32 cellular contexts compared by ENCODE assay signal in genomic region chr10:33186150-33186549, GRCh38.
"Had no signal": no experiment of that assay in that cellular context is flagged by ENCODE, and none has a peak within 500 bp of the region (broad histone marks: within the 10 kb centered on the region; RNA-seq: fewer than 3 reads in every experiment).

No MANE protein-coding gene starts in this region.

- H3K4me3 ChIP-seq: adrenal gland, body of pancreas, colonic mucosa, dorsolateral prefrontal cortex had no signal

- H3K9me3 Mint-ChIP-seq: activated CD8-positive, alpha-beta T cell treated with anti-CD3 and anti-CD28 coated beads for 36 hours; activated naive CD4-positive, alpha-beta T cell treated with anti-CD3 and anti-CD28 coated beads for 36 hours; activated naive CD4-positive, alpha-beta T cell treated with anti-CD3 and anti-CD28 coated beads, Interleukin-2, amount 50 U/mL, for 24 hours; activated naive CD8-positive, alpha-beta T cell treated with anti-CD3 and anti-CD28 coated beads for 36 hours; activated naive CD8-positive, alpha-beta T cell treated with anti-CD3 and anti-CD28 coated beads, Interleukin-2, amount 50 U/mL, for 24 hours; activated T-helper 1 cell treated with anti-CD3 and anti-CD28 coated beads, Interleukin-12 subunit alpha, Interleukin-12 subunit beta, Interleukin-2, Interleukin-4 antibody, amounts not matched to agents 30 ng/mL and 10 ng/mL and 1 ng/mL, durations not matched to agents 14 hours and 24 hours and 36 hours; activated T-helper 2 cell treated with anti-CD3 and anti-CD28 coated beads, Interferon-gamma antibody, Interleukin-2, Interleukin-4, amounts not matched to agents 10 μg/mL and 5 μg/mL and 100 μg/mL, durations not matched to agents 14 hours and 24 hours and 36 hours; dendritic cell treated with granulocyte-macrophage colony-stimulating factor and Interleukin-4, amounts not matched to agents 40 ng/mL and 50 ng/mL, for 4 days; endodermal cell had no signal

- H3K27ac Mint-ChIP-seq: activated CD8-positive, alpha-beta T cell treated with anti-CD3 and anti-CD28 coated beads for 36 hours; activated naive CD4-positive, alpha-beta T cell treated with anti-CD3 and anti-CD28 coated beads for 36 hours; activated naive CD4-positive, alpha-beta T cell treated with anti-CD3 and anti-CD28 coated beads, Interleukin-2, amount 50 U/mL, for 24 hours; activated naive CD8-positive, alpha-beta T cell treated with anti-CD3 and anti-CD28 coated beads for 36 hours; activated naive CD8-positive, alpha-beta T cell treated with anti-CD3 and anti-CD28 coated beads, Interleukin-2, amount 50 U/mL, for 24 hours; activated T-helper 1 cell treated with anti-CD3 and anti-CD28 coated beads, Interleukin-12 subunit alpha, Interleukin-12 subunit beta, Interleukin-2, Interleukin-4 antibody, amounts not matched to agents 30 ng/mL and 10 ng/mL and 1 ng/mL, durations not matched to agents 14 hours and 24 hours and 36 hours; activated T-helper 2 cell treated with anti-CD3 and anti-CD28 coated beads, Interferon-gamma antibody, Interleukin-2, Interleukin-4, amounts not matched to agents 10 μg/mL and 5 μg/mL and 100 μg/mL, durations not matched to agents 14 hours and 24 hours and 36 hours; dendritic cell treated with granulocyte-macrophage colony-stimulating factor and Interleukin-4, amounts not matched to agents 40 ng/mL and 50 ng/mL, for 4 days; endodermal cell had no signal

- H3K36me3 ChIP-seq: colonic mucosa had no signal

- H3K4me3 Mint-ChIP-seq: activated CD8-positive, alpha-beta T cell treated with anti-CD3 and anti-CD28 coated beads for 36 hours; activated naive CD4-positive, alpha-beta T cell treated with anti-CD3 and anti-CD28 coated beads for 36 hours; activated naive CD4-positive, alpha-beta T cell treated with anti-CD3 and anti-CD28 coated beads, Interleukin-2, amount 50 U/mL, for 24 hours; activated naive CD8-positive, alpha-beta T cell treated with anti-CD3 and anti-CD28 coated beads for 36 hours; activated naive CD8-positive, alpha-beta T cell treated with anti-CD3 and anti-CD28 coated beads, Interleukin-2, amount 50 U/mL, for 24 hours; activated T-helper 1 cell treated with anti-CD3 and anti-CD28 coated beads, Interleukin-12 subunit alpha, Interleukin-12 subunit beta, Interleukin-2, Interleukin-4 antibody, amounts not matched to agents 30 ng/mL and 10 ng/mL and 1 ng/mL, durations not matched to agents 14 hours and 24 hours and 36 hours; dendritic cell treated with granulocyte-macrophage colony-stimulating factor and Interleukin-4, amounts not matched to agents 40 ng/mL and 50 ng/mL, for 4 days; endodermal cell had no signal

- ATAC-seq: activated CD8-positive, alpha-beta T cell treated with anti-CD3 and anti-CD28 coated beads for 36 hours; activated naive CD8-positive, alpha-beta T cell treated with anti-CD3 and anti-CD28 coated beads, Interleukin-2, amount 50 U/mL, for 24 hours; body of pancreas; esophagus mucosa had no signal

- H3K4me1 Mint-ChIP-seq: activated naive CD4-positive, alpha-beta T cell treated with anti-CD3 and anti-CD28 coated beads, Interleukin-2, amount 50 U/mL, for 24 hours; activated naive CD8-positive, alpha-beta T cell treated with anti-CD3 and anti-CD28 coated beads for 36 hours; activated naive CD8-positive, alpha-beta T cell treated with anti-CD3 and anti-CD28 coated beads, Interleukin-2, amount 50 U/mL, for 24 hours had no signal

- H3K27ac ChIP-seq: adrenal gland, body of pancreas, colonic mucosa, dorsolateral prefrontal cortex had no signal

- H3K9me3 ChIP-seq: adrenal gland, body of pancreas, colonic mucosa had no signal

- DNase-seq: activated CD4-positive, alpha-beta T cell treated with anti-CD3 and anti-CD28 coated beads for 4 hours; activated CD4-positive, alpha-beta T cell treated with anti-CD3 and anti-CD28 coated beads, Interleukin-2, amount 50 U/mL, for 1 hour; activated CD4-positive, alpha-beta T cell treated with anti-CD3 and anti-CD28 coated beads, Interleukin-2, amount 50 U/mL, for 48 hours; activated CD4-positive, CD25-positive, alpha-beta regulatory T cell; activated CD4-positive, CD25-positive, alpha-beta regulatory T cell treated with anti-CD3 and anti-CD28 coated beads, Interleukin-2, amount 50 U/mL, for 72 hours; activated CD8-positive, alpha-beta memory T cell treated with anti-CD3 and anti-CD28 coated beads for 24 hours; activated CD8-positive, alpha-beta memory T cell treated with anti-CD3 and anti-CD28 coated beads, Interleukin-2, amount 50 U/mL, for 4 hours; activated CD8-positive, alpha-beta T cell treated with anti-CD3 and anti-CD28 coated beads for 36 hours; activated effector memory CD4-positive, alpha-beta T cell treated with anti-CD3 and anti-CD28 coated beads, Interleukin-2, amount 50 U/mL, for 16 hours; activated naive CD4-positive, alpha-beta T cell treated with anti-CD3 and anti-CD28 coated beads for 36 hours; activated naive CD8-positive, alpha-beta T cell treated with anti-CD3 and anti-CD28 coated beads for 36 hours; activated naive CD8-positive, alpha-beta T cell treated with anti-CD3 and anti-CD28 coated beads, Interleukin-2, amount 50 U/mL, for 24 hours; activated T-cell treated with anti-CD3 and anti-CD28 coated beads, Interleukin-2, amount 50 U/mL, for 1 hour; activated T-cell treated with anti-CD3 and anti-CD28 coated beads, Interleukin-2, amount 50 U/mL, for 48 hours; amygdala; aorta; body of pancreas; caudate nucleus; colonic mucosa; dorsolateral prefrontal cortex; effector memory CD4-positive, alpha-beta T cell; endodermal cell; foreskin fibroblast; head of caudate nucleus; T-helper 2 cell had no signal

- FAIRE-seq: frontal cortex had no signal

- H3K4me1 ChIP-seq: adrenal gland, colonic mucosa had no signal

- H3K36me3 Mint-ChIP-seq: activated naive CD4-positive, alpha-beta T cell treated with anti-CD3 and anti-CD28 coated beads, Interleukin-2, amount 50 U/mL, for 24 hours; activated naive CD8-positive, alpha-beta T cell treated with anti-CD3 and anti-CD28 coated beads for 36 hours had no signal

- H3K27me3 Mint-ChIP-seq: activated CD8-positive, alpha-beta T cell treated with anti-CD3 and anti-CD28 coated beads for 36 hours; activated naive CD4-positive, alpha-beta T cell treated with anti-CD3 and anti-CD28 coated beads, Interleukin-2, amount 50 U/mL, for 24 hours; activated naive CD8-positive, alpha-beta T cell treated with anti-CD3 and anti-CD28 coated beads for 36 hours; activated naive CD8-positive, alpha-beta T cell treated with anti-CD3 and anti-CD28 coated beads, Interleukin-2, amount 50 U/mL, for 24 hours; dendritic cell treated with granulocyte-macrophage colony-stimulating factor and Interleukin-4, amounts not matched to agents 40 ng/mL and 50 ng/mL, for 4 days had no signal

- H3K27me3 ChIP-seq: adrenal gland, body of pancreas, colonic mucosa had no signal
